ENCODE assay signal across 8 cellular contexts in genomic region chr6:31776961-31777666, GRCh38. TPM values are rescaled to one million over a fixed set of nuclear protein-coding genes. Genes with fewer than 3 reads are reported as not detected.
DNase-seq lines count a peak whose midpoint lies in the region; ATAC-seq and TF ChIP-seq lines count a peak whose summit lies in the region.

Gene VWA7, minus strand, starts transcription at chr6:31777328. Its CDS starts 549 bp downstream, at chr6:31776779.

- H3K4me1 ChIP-seq in mucosa of rectum (ENCODE audit: control insufficient read depth in 2 of 2, insufficient read depth in 2 of 2, low read length in 2 of 2) = peaks cover 27 to 32% of the 10 kb centered on the region in 2 donors

- intact Hi-C loops in activated CD8-positive, alpha-beta T cell treated with anti-CD3 and anti-CD28 coated beads for 36 hours (cut with micrococcal nuclease) = no loop called here

- no peaks in the 10 kb centered on the region for H3K9me3 Mint-ChIP-seq in activated CD8-positive, alpha-beta T cell treated with anti-CD3 and anti-CD28 coated beads for 36 hours

- no peaks in the 10 kb centered on the region for H3K27me3 Mint-ChIP-seq in activated CD8-positive, alpha-beta T cell treated with anti-CD3 and anti-CD28 coated beads for 36 hours

- DNase-seq in NCI-H774 (lab: John Stamatoyannopoulos, UW) (peak; percentile 67), NCI-H446 treated with DMSO at 0.1 percent for 48 hours (lab: John Stamatoyannopoulos, UW) (no peak)
- DNase-seq in activated CD8-positive, alpha-beta T cell treated with anti-CD3 and anti-CD28 coated beads for 36 hours = peak; percentile 95
- DNase-seq in effector CD8-positive, alpha-beta T cell (lab: John Stamatoyannopoulos, UW) = peak; percentile 4
- peak; percentile 74 to 78 for DNase-seq in stimulated activated CD8-positive, alpha-beta memory T cell treated with anti-CD3 and anti-CD28 coated beads, Interleukin-7, amount 100 ng/mL, for 48 hours (ENCODE audit: extremely low read depth in 1 of 2, low read depth in 1 of 2)

- peak within 1 kb of the TSS; percentile 74 to 81 for H3K27ac ChIP-seq in mucosa of rectum (ENCODE audit: low read depth in 2 of 2, low read length in 2 of 2)

- CTCF ChIA-PET in activated CD8-positive, alpha-beta T cell treated with anti-CD3 and anti-CD28 coated beads for 36 hours (lab: Charles Lee) = interaction anchor here (0.7 to 5.5 kb wide), 4 partner anchors 8 to 37 kb away, joined by 3 to 34 read pairs (median 15); partner anchors contain the start of genes LSM2 and MSH5

- peaks cover 36% of the 10 kb centered on the region for H3K4me1 Mint-ChIP-seq in activated CD8-positive, alpha-beta T cell treated with anti-CD3 and anti-CD28 coated beads for 36 hours (ENCODE audit: low read depth)

- POLR2A ChIA-PET in activated CD8-positive, alpha-beta T cell treated with anti-CD3 and anti-CD28 coated beads for 36 hours (lab: Charles Lee) = interaction anchor here (0.6 to 1.7 kb wide), 9 partner anchors 11 to 235 kb away, joined by 3 to 5 read pairs (median 3); partner anchors contain the start of genes DDX39B, LSM2, LTB and MSH5

- H3K36me3 ChIP-seq in mucosa of rectum (ENCODE audit: control insufficient read depth in 2 of 2, insufficient read depth in 2 of 2, low read length in 2 of 2) = peaks cover 15 to 25% of the 10 kb centered on the region in 2 donors

- no peak for TF ChIP-seq CTCF in activated CD8-positive, alpha-beta T cell treated with anti-CD3 and anti-CD28 coated beads for 36 hours (IDR thresholded peaks at IDR 0.05)

- ATAC-seq in GM18505 (IDR thresholded peaks at IDR 0.05; ENCODE audit: unreplicated experiment) = peak; percentile 64
- peak; percentile 54 for ATAC-seq in HG03159 (IDR thresholded peaks at IDR 0.05; ENCODE audit: unreplicated experiment)
- peak; percentile 96 for ATAC-seq in activated CD8-positive, alpha-beta T cell treated with anti-CD3 and anti-CD28 coated beads for 36 hours

- peaks cover 25% of the 10 kb centered on the region for H3K36me3 Mint-ChIP-seq in activated CD8-positive, alpha-beta T cell treated with anti-CD3 and anti-CD28 coated beads for 36 hours (ENCODE audit: low read depth)

- peak within 1 kb of the TSS; percentile 52 to 54 for H3K4me3 ChIP-seq in mucosa of rectum (ENCODE audit: low read length in 2 of 2)

- peak; percentile 30 for TF ChIP-seq POLR2A in GM18505 (IDR thresholded peaks at IDR 0.05; ENCODE audit: borderline replicate concordance, extremely low read depth, insufficient read depth, insufficient read length)

- peak within 1 kb of the TSS; percentile 56 to 77 for H3K9ac ChIP-seq in mucosa of rectum (ENCODE audit: low read depth in 1 of 2, low read length in 2 of 2)

- no peaks in the 10 kb centered on the region for H3K27me3 ChIP-seq in mucosa of rectum (ENCODE audit: control insufficient read depth in 2 of 2, insufficient read depth in 2 of 2, low read length in 2 of 2)

- H3K9me3 ChIP-seq in mucosa of rectum (ENCODE audit: control insufficient read depth in 2 of 2, low read length in 2 of 2) = no peaks in the 10 kb centered on the region

- peak within 1 kb of the TSS; percentile 15 for H3K4me3 Mint-ChIP-seq in activated CD8-positive, alpha-beta T cell treated with anti-CD3 and anti-CD28 coated beads for 36 hours

- H3K27ac Mint-ChIP-seq in activated CD8-positive, alpha-beta T cell treated with anti-CD3 and anti-CD28 coated beads for 36 hours = peak within 1 kb of the TSS; percentile 73

RNA-seq across cellular contexts. Expression of gene VWA7, which starts in this region (rescaled TPM):
- 1 to 10 TPM; 1.6 TPM for total RNA-seq in activated CD8-positive, alpha-beta T cell treated with anti-CD3 and anti-CD28 coated beads for 36 hours
